ENCODE assay signal across 8 cellular contexts in the genomic region with DNA sequence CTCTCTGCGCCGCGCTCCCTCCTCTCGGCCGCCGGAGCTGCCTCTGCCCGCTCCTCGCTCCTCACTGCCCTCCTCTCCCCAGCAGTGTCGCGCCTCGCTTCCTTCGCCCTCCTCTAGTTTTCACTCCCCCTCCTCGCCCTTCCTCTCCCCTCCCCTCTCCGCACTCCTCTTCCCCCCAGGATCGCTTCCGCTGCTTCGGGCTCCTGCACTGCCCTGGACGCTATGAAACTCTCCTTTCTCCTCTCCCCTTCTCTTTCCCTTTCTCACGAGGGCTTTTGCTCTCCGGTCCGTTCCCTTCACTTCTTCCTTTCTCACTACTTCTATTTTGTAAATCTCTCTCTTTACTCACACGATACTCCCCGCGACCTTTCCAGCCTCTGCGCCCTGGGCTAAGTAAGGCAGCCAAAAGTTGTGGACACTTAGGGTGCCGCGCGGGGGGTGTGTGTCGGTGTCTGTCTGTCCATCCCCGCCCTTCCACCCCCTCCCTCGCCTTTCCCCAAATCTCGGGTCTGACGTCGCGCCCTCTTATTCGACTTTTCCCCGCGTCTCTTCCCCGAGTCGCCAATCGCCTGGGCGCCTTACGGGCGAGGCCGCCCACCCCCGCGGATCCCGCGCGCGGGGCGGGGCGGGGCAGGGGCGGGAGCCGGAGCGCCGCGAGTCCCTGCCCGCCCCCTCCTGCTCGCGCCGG. TPM values are rescaled to one million over a fixed set of nuclear protein-coding genes. Genes with fewer than 3 reads are reported as not detected.
DNase-seq lines count a peak whose midpoint lies in the region; ATAC-seq, FAIRE-seq and TF ChIP-seq lines count a peak whose summit lies in the region.

Gene IRX3, minus strand, starts transcription at position 458 of the 688 bp plus-strand sequence. CDS start 737 bp downstream, outside the sequence.

- no peaks in the 10 kb centered on the region for H4K20me1 ChIP-seq in HCT116 (ENCODE audit: insufficient read depth)
- H4K20me1 ChIP-seq in GM12878 (ENCODE audit: control insufficient read depth, insufficient read depth) = no peaks in the 10 kb centered on the region

- TF ChIP-seq CTCF in AG09319 (IDR thresholded peaks at IDR 0.05; ENCODE audit: low read depth, low read length) = no peak
- no peak for TF ChIP-seq CTCF in HCT116 (IDR thresholded peaks at IDR 0.05 in 2 of 3, conservative IDR thresholded peaks at IDR 0.05 in 1 of 3; ENCODE audit: borderline replicate concordance in 1 of 3, insufficient read depth in 1 of 3, low read depth in 2 of 3, low read length in 2 of 3)
- TF ChIP-seq CTCF in GM12878 (IDR thresholded peaks at IDR 0.05 in 2 of 3, conservative IDR thresholded peaks at IDR 0.05 in 1 of 3; ENCODE audit: control insufficient read depth in 2 of 3, extremely low read depth in 1 of 3, insufficient read depth in 1 of 3, low read depth in 3 of 3, low read length in 3 of 3) = no peak
- no peak for TF ChIP-seq CTCF in gastrocnemius medialis (IDR thresholded peaks at IDR 0.05 in 4 of 5, conservative IDR thresholded peaks at IDR 0.05 in 1 of 5)

- H3K36me3 ChIP-seq in HCT116 (ENCODE audit: control insufficient read depth in 1 of 2, insufficient read depth in 2 of 2, low read length in 2 of 2) = no peaks in the 10 kb centered on the region
- no peaks in the 10 kb centered on the region for H3K36me3 ChIP-seq in GM12878 (ENCODE audit: control insufficient read depth in 2 of 2, insufficient read depth in 2 of 2, low read length in 1 of 2)
- H3K36me3 ChIP-seq in iPS DF 6.9 (ENCODE audit: control insufficient read depth, insufficient read depth, low read length) = no peaks in the 10 kb centered on the region
- H3K36me3 ChIP-seq in gastrocnemius medialis = no peaks in the 10 kb centered on the region

- H3K27ac ChIP-seq in HCT116 (ENCODE audit: low read depth, low read length) (peak within 1 kb of the TSS; percentile 60; the same call in 1 of the 2 replicates), GM12878 (ENCODE audit: control insufficient read depth, insufficient read depth) (no peak within 1 kb of the TSS), iPS DF 6.9 (ENCODE audit: low read length) (no peak within 1 kb of the TSS), gastrocnemius medialis (peak within 1 kb of the TSS; percentile 61 to 86 (median 82))

- intact Hi-C loops in HCT116 (cut with micrococcal nuclease) (loop anchor here (10.0 kb wide), 3 partner anchors 392 to 668 kb away; no protein-coding TSS in a partner anchor), GM12878 (cut with micrococcal nuclease; ENCODE audit: unreplicated experiment) (loop anchor here (10.0 kb wide), 1 partner anchor 512 kb away; no protein-coding TSS in a partner anchor), gastrocnemius medialis (cut with DNase I; ENCODE audit: low total_unique reads) (loop anchor here (2.0 to 10.0 kb wide), 3 partner anchors 394 to 644 kb away; partner anchors contain the start of gene IRX5)

- H3K79me2 ChIP-seq in HCT116 (ENCODE audit: insufficient read depth, low read length) (no peaks in the 10 kb centered on the region), GM12878 (ENCODE audit: control insufficient read depth, insufficient read depth, low read length) (no peaks in the 10 kb centered on the region)

- H3K27me3 ChIP-seq in HCT116 (ENCODE audit: insufficient read depth, low read length) (no peaks in the 10 kb centered on the region), GM12878 (replicated peaks in 1 of 2; ENCODE audit: control insufficient read depth in 2 of 2, insufficient read depth in 2 of 2, low read length in 1 of 2) (peaks cover 6 to 11% of the 10 kb centered on the region in 2 experiments), iPS DF 6.9 (ENCODE audit: control insufficient read depth, insufficient read depth, low read length) (peaks cover 67% of the 10 kb centered on the region), gastrocnemius medialis (peaks cover 35 to 73% (median 67%) of the 10 kb centered on the region in 3 donors)

- RAD21 ChIA-PET in HCT116 (lab: Charles Lee; ENCODE audit: low non-redundant PET in 1 of 2, low total read pairs in 2 of 2, uncharacterized antibody in 2 of 2, unreplicated experiment in 2 of 2) (no interaction called here), GM12878 (lab: Charles Lee; ENCODE audit: unreplicated experiment) (no interaction called here)

- POLR2A ChIA-PET in HCT116 (lab: Charles Lee) (no interaction called here), GM12878 (lab: Charles Lee) (no interaction called here)

- no peak for FAIRE-seq in GM12878 (lab: Jason Lieb, UNC)

- TF ChIP-seq POLR2A in HCT116 (IDR thresholded peaks at IDR 0.05; ENCODE audit: borderline replicate concordance, extremely low read depth, insufficient read depth, insufficient read length) = no peak
- TF ChIP-seq POLR2A in GM12878 (IDR thresholded peaks at IDR 0.05; ENCODE audit: low read depth, low read length) = no peak; the same call in 1 of the 2 replicates
- peak; percentile 41 to 65 for TF ChIP-seq POLR2A in gastrocnemius medialis (IDR thresholded peaks at IDR 0.05)

- no peaks in the 10 kb centered on the region for H3K9me2 ChIP-seq in HCT116 (ENCODE audit: insufficient read depth)

- TF ChIP-seq EP300 in GM12878 (IDR thresholded peaks at IDR 0.05; ENCODE audit: borderline replicate concordance in 1 of 2, control insufficient read depth in 1 of 2, low read depth in 2 of 2, low read length in 2 of 2) = no peak

- H3K4me1 ChIP-seq in HCT116 (ENCODE audit: control insufficient read depth in 1 of 2, insufficient read depth in 2 of 2, low read length in 2 of 2) = peaks cover 7 to 21% of the 10 kb centered on the region in 2 experiments; a peak in 3 of 4 replicates
- no peaks in the 10 kb centered on the region for H3K4me1 ChIP-seq in GM12878 (ENCODE audit: control insufficient read depth, insufficient read depth, low read length)
- peaks cover 6% of the 10 kb centered on the region; the same call in 1 of the 2 replicates for H3K4me1 ChIP-seq in iPS DF 6.9 (ENCODE audit: control insufficient read depth, insufficient read depth, low read length)
- peaks cover 0 to 7% of the 10 kb centered on the region in 2 donors for H3K4me1 ChIP-seq in gastrocnemius medialis

- H3K9ac ChIP-seq in HCT116 (ENCODE audit: low read length) (peak within 1 kb of the TSS; percentile 70), GM12878 (ENCODE audit: control insufficient read depth, insufficient read depth, low read length) (no peak within 1 kb of the TSS)

- no peak for TF ChIP-seq RAD21 in HCT116 (IDR thresholded peaks at IDR 0.05; ENCODE audit: low read depth)
- TF ChIP-seq RAD21 in GM12878 (IDR thresholded peaks at IDR 0.05; ENCODE audit: insufficient read depth, low read depth, low read length) = no peak

- H3K9me3 ChIP-seq in HCT116 (ENCODE audit: control insufficient read depth in 1 of 2, insufficient read depth in 1 of 2, low read depth in 1 of 2, low read length in 2 of 2) = no peaks in the 10 kb centered on the region
- no peaks in the 10 kb centered on the region; the same call in 2 of the 3 replicates for H3K9me3 ChIP-seq in GM12878 (replicated peaks; ENCODE audit: control insufficient read depth, insufficient read depth, low read length)
- H3K9me3 ChIP-seq in iPS DF 6.9 (ENCODE audit: control insufficient read depth, insufficient read depth, low read length) = no peaks in the 10 kb centered on the region
- no peaks in the 10 kb centered on the region for H3K9me3 ChIP-seq in gastrocnemius medialis

- H3K4me3 ChIP-seq in HCT116 (replicated peaks in 1 of 2; ENCODE audit: low read depth in 1 of 2, low read length in 2 of 2) (peak within 1 kb of the TSS; percentile 56 to 71), GM12878 (no peak within 1 kb of the TSS), iPS DF 6.9 (ENCODE audit: low read length) (peak within 1 kb of the TSS; percentile 72; the same call in 1 of the 2 replicates), gastrocnemius medialis (peak within 1 kb of the TSS; percentile 61 to 94 (median 64))

- CTCF ChIA-PET in HCT116 (lab: Charles Lee) (no interaction called here), GM12878 (lab: Yijun Ruan, JAX) (no interaction called here)

- ATAC-seq in HCT116 (peak; percentile 90), GM12878 (no peak), gastrocnemius medialis (peak; percentile 75 to 84), HG02588 (IDR thresholded peaks at IDR 0.05; ENCODE audit: unreplicated experiment) (no peak), HG03571 (IDR thresholded peaks at IDR 0.05; ENCODE audit: unreplicated experiment) (no peak)

- BruUV-seq in HCT116 (replicated peaks; lab: Mats Ljungman, UMichigan) (no TSS peak), GM12878 (replicated peaks; lab: Mats Ljungman, UMichigan) (no TSS peak)

- DNase-seq in AG09319 (ENCODE audit: extremely low read depth, low read depth) = peak; percentile 63
- peak; percentile 66 for DNase-seq in HCT116 (ENCODE audit: low read depth, low spot score)
- peak; percentile 23 for DNase-seq in NCI-H748 treated with DMSO at 0.1 percent for 48 hours (lab: John Stamatoyannopoulos, UW)
- no peak for DNase-seq in GM12878 (ENCODE audit: low read depth, low spot score)
- DNase-seq in iPS DF 6.9 (ENCODE audit: low read depth, low spot score) = no peak
- peak; percentile 77 to 84 for DNase-seq in gastrocnemius medialis

- H3K4me2 ChIP-seq in HCT116 (ENCODE audit: low read length) (peak within 1 kb of the TSS; percentile 96), GM12878 (ENCODE audit: control insufficient read depth, insufficient read depth) (no peak within 1 kb of the TSS)

- SMC1A ChIA-PET in GM12878 (lab: Charles Lee; ENCODE audit: uncharacterized antibody, unreplicated experiment) = no interaction called here

- in situ Hi-C loops in GM12878 (cut with MboI) (no loop called here), gastrocnemius medialis (cut with MboI; ENCODE audit: low sequenced_read_pairs in 4 of 4) (loop anchor here in 2 of 4 donors (10.0 to 25.0 kb wide), 2 partner anchors 92 to 651 kb away; partner anchors contain the start of gene IRX5 (in 1 of the 2))

- 40% methylated on average over 18 of the region's 62 CpGs for WGBS in GM12878 (ENCODE audit: insufficient coverage, insufficient replicate concordance, low lambda C conversion rate, missing lambda C conversion rate)
- WGBS in iPS DF 6.9 (ENCODE audit: insufficient coverage, insufficient read length) = no CpG with 5 or more reads among the region's 62 CpGs

- H2AFZ ChIP-seq in HCT116 (ENCODE audit: low read depth, low read length, poor library complexity, severe bottlenecking) (no peak within 1 kb of the TSS), GM12878 (ENCODE audit: control insufficient read depth, low read depth, low read length) (no peak within 1 kb of the TSS)

RNA-seq across cellular contexts. Expression of gene IRX3, which starts in this region (rescaled TPM):
- total RNA-seq in HCT116 (2021; ENCODE audit: unreplicated experiment) (2.0 TPM), GM12878 (2014; rRNA removed) (not detected in 2 replicates), GM12878 (2014; rRNA removed; fragmentation: Illumina TruSeq; extraction: Trizol) (not detected in 2 replicates), GM12878 (2021) (not detected in 2 replicates), gastrocnemius medialis (10 to 100 TPM in 2 of 4 donors, 1 to 10 TPM in 2; 3.5 to 40.6 (median 12.0) TPM)
- 0.89 and 1.1 TPM in 2 replicates for polyA plus RNA-seq in HCT116 (2012)
- not detected in 2 replicates for total RNA-seq in GM12878 (2013; cell fraction: nucleolus; rRNA removed)
- not detected for polyA plus RNA-seq in GM12878 (2011; ENCODE audit: low read depth)
- polyA plus RNA-seq in GM12878 (2011; rRNA removed) (not detected in 2 replicates), GM12878 (2014; fragmentation: Illumina TruSeq; extraction: Trizol) (not detected in 2 replicates), GM12878 (2014; fragmentation: Nextera tagmentation; extraction: Ambion mirVana) (not detected), GM12878 (2014; rRNA removed) (not detected in 2 replicates), GM12878 (2016; fragmentation: Nextera tagmentation; extraction: Ambion mirVana) (under 1 TPM in 1 of 2 experiments, not detected in 1; 0.05 TPM)
- not detected in 2 replicates for polyA plus RNA-seq in GM12878 (2011; cell fraction: cytosol; rRNA removed)
- not detected in 2 replicates for polyA plus RNA-seq in GM12878 (2011; cell fraction: nucleus; rRNA removed)
- not detected in 2 replicates for polyA plus RNA-seq in GM12878 (2012)
- not detected in 2 replicates for polyA minus RNA-seq in GM12878 (2011; rRNA and poly(A)+ RNA removed)
- polyA minus RNA-seq in GM12878 (2011; cell fraction: cytosol; rRNA and poly(A)+ RNA removed) = 1.3 TPM in 1 of 2 replicates, not detected in the other
- not detected in 2 replicates for polyA minus RNA-seq in GM12878 (2011; cell fraction: nucleus; rRNA and poly(A)+ RNA removed)

Comparison
In these comparisons a context has a peak if more than half of its experiments do, and no peak if none do; other contexts are left out.
1. DNase-seq: peak in AG09319 (single experiment), HCT116 (single experiment), NCI-H748 treated with DMSO at 0.1 percent for 48 hours (single experiment) and gastrocnemius medialis (2 of 2); none in GM12878 (single experiment) and iPS DF 6.9 (single experiment).
2. ATAC-seq: peak in HCT116 (single experiment) and gastrocnemius medialis (2 of 2); none in GM12878 (single experiment), HG02588 (single experiment) and HG03571 (single experiment).
3. H3K27ac ChIP-seq: peak in HCT116 (single experiment) and gastrocnemius medialis (4 of 4); none in GM12878 (single experiment) and iPS DF 6.9 (single experiment).
4. POLR2A ChIP-seq: peak in gastrocnemius medialis (2 of 2); none in HCT116 (single experiment) and GM12878 (single experiment).